In genomic region chr7:38070718-38071117, GRCh38 we compare ENCODE assay signal across 7 cellular contexts.
DNase-seq lines count a peak whose midpoint lies in the region; ATAC-seq and TF ChIP-seq lines count a peak whose summit lies in the region.

No MANE protein-coding gene starts in this region.

- no peaks in the 10 kb centered on the region for H3K4me1 Mint-ChIP-seq in endothelial cell (ENCODE audit: unreplicated experiment)

- no peak overlapping the region for H3K4me3 Mint-ChIP-seq in endothelial cell (ENCODE audit: unreplicated experiment)

- ATAC-seq in HG02571 (IDR thresholded peaks at IDR 0.05; ENCODE audit: unreplicated experiment) (no peak), HG03196 (IDR thresholded peaks at IDR 0.05; ENCODE audit: unreplicated experiment) (no peak)

- H3K36me3 Mint-ChIP-seq in endothelial cell (ENCODE audit: low read depth, unreplicated experiment), result no peaks in the 10 kb centered on the region

- no peak overlapping the region for H3K27ac Mint-ChIP-seq in endothelial cell (ENCODE audit: unreplicated experiment)

- H3K27me3 Mint-ChIP-seq in endothelial cell (ENCODE audit: unreplicated experiment), result peaks cover 1% of the 10 kb centered on the region

- TF ChIP-seq CTCF in GM12874 (IDR thresholded peaks at IDR 0.05; ENCODE audit: insufficient read depth, low read depth, low read length) (peak; percentile 53), endothelial cell (IDR thresholded peaks at IDR 0.05; ENCODE audit: unreplicated experiment) (peak; percentile 70)

- peak; percentile 30 for DNase-seq in NCI-H2081 treated with DMSO at 0.1 percent for 48 hours (lab: John Stamatoyannopoulos, UW)
- peak; percentile 18 for DNase-seq in endothelial cell (ENCODE audit: low spot score)
- peak; percentile 19 for DNase-seq in pons (ENCODE audit: low spot score)
- DNase-seq in stimulated activated CD8-positive, alpha-beta memory T cell treated with anti-CD3 and anti-CD28 coated beads, Interleukin-4, amount 100 ng/mL, for 48 hours, result no peak

- H3K9me3 Mint-ChIP-seq in endothelial cell (ENCODE audit: unreplicated experiment), result no peaks in the 10 kb centered on the region
